Comparison of ENCODE assay signal across 19 cellular contexts in genomic region chr12:50387972-50388478, GRCh38. TPM values are rescaled to one million over a fixed set of nuclear protein-coding genes. Genes with fewer than 3 reads are reported as not detected.
DNase-seq lines count a peak whose midpoint lies in the region; ATAC-seq, FAIRE-seq and TF ChIP-seq lines count a peak whose summit lies in the region.
"Had no signal": no experiment of that assay in that cellular context is flagged by ENCODE, and none has a peak within 500 bp of the region (broad histone marks: within the 10 kb centered on the region; RNA-seq: fewer than 3 reads in every experiment).

No MANE protein-coding gene starts in this region.

- no peaks in the 10 kb centered on the region for H3K36me3 ChIP-seq in Caco-2 (ENCODE audit: control insufficient read depth, insufficient read depth, low read length)
- H3K36me3 ChIP-seq in Karpas-422 (ENCODE audit: insufficient read depth, low read length), result no peaks in the 10 kb centered on the region
- H3K36me3 ChIP-seq in K562 (ENCODE audit: control insufficient read depth, insufficient read depth, low read length), result no peaks in the 10 kb centered on the region
- H3K36me3 ChIP-seq: esophagus squamous epithelium, sigmoid colon, upper lobe of left lung had no signal

- H3K4me1 Mint-ChIP-seq in Caco-2 (ENCODE audit: low read depth, unreplicated experiment) (peaks cover 38% of the 10 kb centered on the region), nephron (peaks cover 5% of the 10 kb centered on the region), T-helper 17 cell (peaks cover 8% of the 10 kb centered on the region)
- H3K4me1 Mint-ChIP-seq: stimulated activated effector memory CD8-positive, alpha-beta T cell treated with anti-CD3 and anti-CD28 coated beads, Interleukin-12 subunit alpha, Interleukin-12 subunit beta, amount 100 ng/mL, for 72 hours had no signal

- no peak overlapping the region for H3K27ac ChIP-seq in Karpas-422 (ENCODE audit: low read length)
- no peak overlapping the region for H3K27ac ChIP-seq in K562 (ENCODE audit: extremely low read depth, low read depth, low read length)
- H3K27ac ChIP-seq: esophagus squamous epithelium, sigmoid colon, upper lobe of left lung had no signal

- H3K9me2 ChIP-seq in Karpas-422 (replicated peaks; ENCODE audit: insufficient read depth, low read length), result no peaks in the 10 kb centered on the region

- CTCF ChIA-PET in Caco-2 (lab: Charles Lee), result no interaction called here
- CTCF ChIA-PET in K562 (lab: Yijun Ruan, JAX; ENCODE audit: low intra/inter-chr PET ratio), result no interaction called here

- POLR2A ChIA-PET in Caco-2 (lab: Charles Lee), result no interaction called here
- POLR2A ChIA-PET in K562 (lab: Yijun Ruan, JAX), result interaction anchor here (0.8 to 1.3 kb wide), 2 partner anchors 12 to 15 kb away, joined by 3 to 4 read pairs; partner anchors contain the start of gene LARP4

- H3K27me3 Mint-ChIP-seq in Caco-2 (ENCODE audit: insufficient read depth, unreplicated experiment) (no peaks in the 10 kb centered on the region), nephron (ENCODE audit: low read depth) (no peaks in the 10 kb centered on the region), T-helper 17 cell (no peaks in the 10 kb centered on the region)
- H3K27me3 Mint-ChIP-seq: naive B cell had no signal

- H3K9me3 ChIP-seq in Caco-2, result peaks cover 4% of the 10 kb centered on the region; the same call in 1 of the 2 replicates
- H3K9me3 ChIP-seq in Karpas-422 (ENCODE audit: low read length), result no peaks in the 10 kb centered on the region
- no peaks in the 10 kb centered on the region for H3K9me3 ChIP-seq in K562 (replicated peaks; ENCODE audit: control insufficient read depth, insufficient read depth, low read depth, low read length)
- no peaks in the 10 kb centered on the region for H3K9me3 ChIP-seq in T-helper 17 cell (ENCODE audit: control insufficient read depth, low read length, poor library complexity, severe bottlenecking)
- H3K9me3 ChIP-seq: esophagus squamous epithelium, sigmoid colon, upper lobe of left lung had no signal

- in situ Hi-C loops in K562 (cut with MboI), result no loop called here

- DNase-seq in Caco-2 (no peak), Karpas-422 (no peak), K562 (ENCODE audit: extremely low read depth in 1 of 4, low spot score in 3 of 4) (no peak), T-helper 17 cell (no peak), cerebellar nuclear complex (lab: John Stamatoyannopoulos, UW) (no peak), SKM-1 treated with dmso at 0.1 percent for 144 hours (lab: John Stamatoyannopoulos, UW; ENCODE audit: unreplicated experiment) (no peak), NCI-H1417 treated with DMSO at 0.1 percent for 48 hours (lab: John Stamatoyannopoulos, UW) (no peak)
- DNase-seq: activated naive CD4-positive, alpha-beta T cell treated with Interleukin-2 at 50 U/mL for 16 hours; dermis blood vessel endothelial cell; esophagus squamous epithelium; GOT3; KG1; naive B cell; PC-3; sigmoid colon; upper lobe of left lung had no signal

- no peak overlapping the region for H3K4me3 Mint-ChIP-seq in Caco-2 (ENCODE audit: unreplicated experiment)
- no peak overlapping the region for H3K4me3 Mint-ChIP-seq in nephron
- no peak overlapping the region for H3K4me3 Mint-ChIP-seq in T-helper 17 cell
- H3K4me3 Mint-ChIP-seq: naive B cell; stimulated activated effector memory CD8-positive, alpha-beta T cell treated with anti-CD3 and anti-CD28 coated beads, Interleukin-12 subunit alpha, Interleukin-12 subunit beta, amount 100 ng/mL, for 72 hours had no signal

- H3K27me3 ChIP-seq in Caco-2 (replicated peaks; ENCODE audit: control insufficient read depth, insufficient read depth, low read length) (no peaks in the 10 kb centered on the region), Karpas-422 (ENCODE audit: low read length) (no peaks in the 10 kb centered on the region), K562 (ENCODE audit: control insufficient read depth in 2 of 2, insufficient read depth in 2 of 2, low read length in 2 of 2) (no peaks in the 10 kb centered on the region)
- H3K27me3 ChIP-seq: esophagus squamous epithelium, sigmoid colon, upper lobe of left lung had no signal

- TF ChIP-seq EP300 in K562 (IDR thresholded peaks at IDR 0.05; ENCODE audit: low read length), result no peak

- BruUV-seq in Caco-2 (replicated peaks; lab: Mats Ljungman, UMichigan) (no TSS peak), K562 (replicated peaks; lab: Mats Ljungman, UMichigan) (no TSS peak)

- TF ChIP-seq POLR2A in K562 (conservative IDR thresholded peaks at IDR 0.05), result no peak

- H3K4me1 ChIP-seq in Caco-2, result peaks cover 40% of the 10 kb centered on the region
- H3K4me1 ChIP-seq in Karpas-422 (ENCODE audit: low read length), result peaks cover 9% of the 10 kb centered on the region
- H3K4me1 ChIP-seq in K562 (replicated peaks in 1 of 2; ENCODE audit: control insufficient read depth in 2 of 2, insufficient read depth in 2 of 2, low read length in 2 of 2), result peaks cover 0 to 5% of the 10 kb centered on the region in 2 experiments; a peak in 2 of 5 replicates
- H3K4me1 ChIP-seq: upper lobe of left lung had no signal

- H3K9ac ChIP-seq in Karpas-422 (ENCODE audit: low read length), result no peak overlapping the region
- no peak overlapping the region for H3K9ac ChIP-seq in K562 (ENCODE audit: insufficient read depth in 1 of 2, low read depth in 2 of 2, low read length in 2 of 2)

- H3K4me2 ChIP-seq in Karpas-422 (ENCODE audit: low read depth, low read length, poor library complexity, severe bottlenecking) (peak overlapping the region; percentile 23), K562 (ENCODE audit: insufficient read depth, low read length) (peak overlapping the region; percentile 21; the same call in 1 of the 2 replicates)

- 20% methylated on average over 4 of the region's 7 CpGs for WGBS in K562 (ENCODE audit: insufficient coverage, low coverage, missing lambda C conversion rate)

- H3K4me3 ChIP-seq in Caco-2 (ENCODE audit: low read depth, low read length) (no peak overlapping the region), Karpas-422 (ENCODE audit: low read length) (no peak overlapping the region), K562 (no peak overlapping the region; the same call in 1 of the 2 replicates)
- H3K4me3 ChIP-seq: esophagus squamous epithelium, sigmoid colon, upper lobe of left lung had no signal

- no peaks in the 10 kb centered on the region for H3K9me3 Mint-ChIP-seq in Caco-2 (ENCODE audit: unreplicated experiment)
- H3K9me3 Mint-ChIP-seq in nephron, result peaks cover 2% of the 10 kb centered on the region
- H3K9me3 Mint-ChIP-seq: naive B cell; stimulated activated effector memory CD8-positive, alpha-beta T cell treated with anti-CD3 and anti-CD28 coated beads, Interleukin-12 subunit alpha, Interleukin-12 subunit beta, amount 100 ng/mL, for 72 hours had no signal

- H2AFZ ChIP-seq in Karpas-422 (ENCODE audit: low read length) (peak overlapping the region; percentile 39; the same call in 1 of the 2 replicates), K562 (ENCODE audit: low read depth, low read length) (peak overlapping the region; percentile 49; the same call in 1 of the 2 replicates)

- TF ChIP-seq CTCF in Caco-2 (IDR thresholded peaks at IDR 0.05; ENCODE audit: insufficient read depth in 1 of 2, low read depth in 1 of 2, low read length in 1 of 2, severe bottlenecking in 1 of 2, unreplicated experiment in 1 of 2), result no peak
- TF ChIP-seq CTCF in K562 (IDR thresholded peaks at IDR 0.05 in 2 of 3, conservative IDR thresholded peaks at IDR 0.05 in 1 of 3; ENCODE audit: insufficient read depth in 2 of 3, low read depth in 1 of 3, low read length in 3 of 3), result no peak
- TF ChIP-seq CTCF in nephron (IDR thresholded peaks at IDR 0.05; ENCODE audit: unreplicated experiment in 3 of 3), result no peak

- TF ChIP-seq RAD21 in K562 (CRISPR knock-in tag; conservative IDR thresholded peaks at IDR 0.05 in 1 of 2, IDR thresholded peaks at IDR 0.05 in 1 of 2), result no peak

- intact Hi-C loops in Caco-2 (cut with micrococcal nuclease; ENCODE audit: unreplicated experiment), result no loop called here
- intact Hi-C loops in K562 (cut with micrococcal nuclease), result no loop called here

- FAIRE-seq in K562 (lab: Jason Lieb, UNC), result no peak

- H3K36me3 Mint-ChIP-seq in Caco-2 (ENCODE audit: insufficient read depth, unreplicated experiment) (no peaks in the 10 kb centered on the region), nephron (ENCODE audit: low read depth) (no peaks in the 10 kb centered on the region), T-helper 17 cell (ENCODE audit: low read depth) (no peaks in the 10 kb centered on the region)
- H3K36me3 Mint-ChIP-seq: naive B cell; stimulated activated effector memory CD8-positive, alpha-beta T cell treated with anti-CD3 and anti-CD28 coated beads, Interleukin-12 subunit alpha, Interleukin-12 subunit beta, amount 100 ng/mL, for 72 hours had no signal

- peak overlapping the region; percentile 16 for H3K27ac Mint-ChIP-seq in Caco-2 (ENCODE audit: unreplicated experiment)
- peak overlapping the region; percentile 11 to 13 (median 12) for H3K27ac Mint-ChIP-seq in nephron
- no peak overlapping the region for H3K27ac Mint-ChIP-seq in T-helper 17 cell
- H3K27ac Mint-ChIP-seq: stimulated activated effector memory CD8-positive, alpha-beta T cell treated with anti-CD3 and anti-CD28 coated beads, Interleukin-12 subunit alpha, Interleukin-12 subunit beta, amount 100 ng/mL, for 72 hours had no signal

- H3K9me1 ChIP-seq in K562 (ENCODE audit: control insufficient read depth, insufficient read depth, low read length), result no peaks in the 10 kb centered on the region

- ATAC-seq in K562 (peak; percentile 35; the same call in 2 of the 3 replicates), T-helper 17 cell (no peak)
- ATAC-seq: PC-3; stimulated activated effector memory CD8-positive, alpha-beta T cell treated with anti-CD3 and anti-CD28 coated beads, Interleukin-12 subunit alpha, Interleukin-12 subunit beta, amount 100 ng/mL, for 72 hours had no signal

- no peaks in the 10 kb centered on the region for H3K79me2 ChIP-seq in Karpas-422 (ENCODE audit: low read length)
- no peaks in the 10 kb centered on the region for H3K79me2 ChIP-seq in K562 (ENCODE audit: control insufficient read depth, insufficient read depth, low read length)

- H4K20me1 ChIP-seq in Karpas-422 (ENCODE audit: insufficient read depth, low read depth, low read length) (no peaks in the 10 kb centered on the region), K562 (replicated peaks; ENCODE audit: control insufficient read depth, insufficient read depth, low read length) (no peaks in the 10 kb centered on the region)

RNA-seq across cellular contexts. Expression of gene FAM186A, which starts 8.4 kb away (rescaled TPM):
- total RNA-seq in Caco-2 (2022) (not detected in 2 replicates), K562 (2014; rRNA removed) (not detected in 2 replicates), K562 (2014; rRNA removed; fragmentation: Illumina TruSeq; extraction: Trizol) (not detected in 2 replicates), K562 (2015; rRNA removed; fragmentation: Illumina TruSeq; extraction: Trizol) (under 0.01 TPM in 1 of 2 replicates, not detected in the other), K562 (2021) (not detected in 2 replicates), T-helper 17 cell (not detected)
- not detected in 2 replicates for total RNA-seq in Karpas-422 (2014; rRNA removed; shearing (Covaris generic); ENCODE audit: low replicate concordance)
- not detected in 2 replicates for total RNA-seq in K562 (2011; cell fraction: chromatin; rRNA removed; ENCODE audit: low replicate concordance)
- not detected in 2 replicates for total RNA-seq in K562 (2011; cell fraction: nucleolus; rRNA removed)
- not detected in 2 replicates for total RNA-seq in K562 (2011; cell fraction: nucleoplasm; rRNA removed)
- polyA plus RNA-seq in K562 (2011; rRNA removed) (not detected in 2 replicates), K562 (2014; fragmentation: Illumina TruSeq; extraction: Trizol) (not detected in 2 replicates), K562 (2014; fragmentation: Nextera tagmentation; extraction: Ambion mirVana) (under 1 TPM; 0.04 to 0.07 TPM), K562 (2014; rRNA removed) (not detected in 2 replicates)
- polyA plus RNA-seq in K562 (2011; cell fraction: cytosol; rRNA removed), result not detected in 2 replicates
- polyA plus RNA-seq in K562 (2011; cell fraction: nucleus; rRNA removed), result not detected in 2 replicates
- 0.05 and 0.36 TPM in 2 replicates for polyA plus RNA-seq in K562 (2012)
- polyA minus RNA-seq in K562 (2011; rRNA and poly(A)+ RNA removed), result not detected in 2 replicates
- not detected in 2 replicates for polyA minus RNA-seq in K562 (2011; cell fraction: cytosol; rRNA and poly(A)+ RNA removed)
- polyA minus RNA-seq in K562 (2011; cell fraction: nucleus; rRNA and poly(A)+ RNA removed), result not detected in 2 replicates
- total RNA-seq: dermis blood vessel endothelial cell, esophagus squamous epithelium, lower leg skin, PC-3, sigmoid colon, upper lobe of left lung had no signal
- polyA plus RNA-seq: sigmoid colon had no signal

RNA-seq across cellular contexts. Expression of gene LARP4, which starts 12.7 kb away (rescaled TPM):
- total RNA-seq in Caco-2 (2022) (103 and 115 TPM in 2 replicates), K562 (2014; rRNA removed) (31.6 and 39.7 TPM in 2 replicates), K562 (2014; rRNA removed; fragmentation: Illumina TruSeq; extraction: Trizol) (69.5 and 81.8 TPM in 2 replicates), K562 (2015; rRNA removed; fragmentation: Illumina TruSeq; extraction: Trizol) (50.4 and 55.9 TPM in 2 replicates), K562 (2021) (80.2 and 84.5 TPM in 2 replicates), T-helper 17 cell (10 to 100 TPM; 22.3 to 33.8 TPM)
- 29.8 and 40.3 TPM in 2 replicates for total RNA-seq in Karpas-422 (2014; rRNA removed; shearing (Covaris generic); ENCODE audit: low replicate concordance)
- 43.0 and 161 TPM in 2 replicates for total RNA-seq in K562 (2011; cell fraction: chromatin; rRNA removed; ENCODE audit: low replicate concordance)
- 20.2 and 23.4 TPM in 2 replicates for total RNA-seq in K562 (2011; cell fraction: nucleolus; rRNA removed)
- total RNA-seq in K562 (2011; cell fraction: nucleoplasm; rRNA removed), result 44.2 and 72.9 TPM in 2 replicates
- polyA plus RNA-seq in K562 (2011; rRNA removed) (39.6 and 52.4 TPM in 2 replicates), K562 (2014; fragmentation: Illumina TruSeq; extraction: Trizol) (56.3 and 73.0 TPM in 2 replicates), K562 (2014; fragmentation: Nextera tagmentation; extraction: Ambion mirVana) (10 to 100 TPM; 38.6 to 43.9 TPM), K562 (2014; rRNA removed) (37.6 and 43.6 TPM in 2 replicates)
- 15.3 and 20.7 TPM in 2 replicates for polyA plus RNA-seq in K562 (2011; cell fraction: cytosol; rRNA removed)
- 27.5 and 35.0 TPM in 2 replicates for polyA plus RNA-seq in K562 (2011; cell fraction: nucleus; rRNA removed)
- 24.3 and 39.1 TPM in 2 replicates for polyA plus RNA-seq in K562 (2012)
- 101 and 121 TPM in 2 replicates for polyA minus RNA-seq in K562 (2011; rRNA and poly(A)+ RNA removed)
- 53.7 and 64.5 TPM in 2 replicates for polyA minus RNA-seq in K562 (2011; cell fraction: cytosol; rRNA and poly(A)+ RNA removed)
- polyA minus RNA-seq in K562 (2011; cell fraction: nucleus; rRNA and poly(A)+ RNA removed), result 17.4 and 35.4 TPM in 2 replicates
